ENCODE assay signal across 14 cellular contexts in the genomic region with DNA sequence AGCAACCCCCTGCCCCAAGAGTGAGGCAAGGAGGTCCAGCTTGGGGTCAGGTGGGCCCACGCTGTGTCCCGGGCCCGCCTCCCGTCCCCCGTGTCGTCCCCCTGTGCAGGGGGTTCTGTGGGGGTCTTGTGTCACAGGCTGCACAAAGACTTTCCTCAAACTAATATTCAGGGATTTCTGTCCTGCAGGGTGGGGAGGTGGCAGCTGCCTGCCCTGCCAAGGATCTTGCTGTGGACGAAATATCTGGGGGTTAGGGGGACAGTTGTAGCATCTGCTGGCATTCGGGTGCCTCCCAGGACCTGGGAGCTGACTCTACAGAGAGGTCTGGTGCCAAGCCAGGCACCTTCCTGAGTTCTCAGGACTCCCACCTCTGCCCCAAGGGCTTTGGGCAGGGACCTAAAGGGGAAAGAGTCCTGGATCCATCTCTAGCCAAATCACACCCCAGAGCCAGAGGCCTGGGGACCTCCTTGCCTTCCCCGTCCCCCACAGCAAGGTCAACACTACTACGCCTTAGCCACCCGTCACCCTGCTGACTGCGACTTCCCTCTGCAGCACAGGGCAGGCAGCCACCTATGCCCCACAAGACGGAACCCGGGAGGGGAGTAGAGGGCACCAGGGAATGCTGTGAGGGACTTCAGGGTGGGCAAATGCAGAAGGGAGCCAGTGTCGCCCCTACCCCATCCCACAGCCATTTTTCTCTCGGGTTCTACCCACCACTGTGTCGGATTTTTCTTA. TPM values are rescaled to one million over a fixed set of nuclear protein-coding genes. Genes with fewer than 3 reads are reported as not detected.
DNase-seq lines count a peak whose midpoint lies in the region; ATAC-seq and TF ChIP-seq lines count a peak whose summit lies in the region.
"Had no signal": no experiment of that assay in that cellular context is flagged by ENCODE, and none has a peak within 500 bp of the region (broad histone marks: within the 10 kb centered on the region; RNA-seq: fewer than 3 reads in every experiment).

No MANE protein-coding gene starts in this region.

- TF ChIP-seq CTCF in MM.1S (IDR thresholded peaks at IDR 0.05; ENCODE audit: low read length): no peak
- peak; percentile 25 for TF ChIP-seq CTCF in progenitor cell of endocrine pancreas (IDR thresholded peaks at IDR 0.05; ENCODE audit: unreplicated experiment)

- no peak overlapping the region for H3K27ac ChIP-seq in MM.1S (ENCODE audit: low read length)
- H3K27ac ChIP-seq: upper lobe of left lung had no signal

- H3K4me3 Mint-ChIP-seq in activated T-cell treated with anti-CD3 and anti-CD28 coated beads, Interleukin-2, amount 50 U/mL, for 24 hours: peak overlapping the region; percentile 64
- peak overlapping the region; percentile 80 to 86 for H3K4me3 Mint-ChIP-seq in effector memory CD8-positive, alpha-beta T cell
- H3K4me3 Mint-ChIP-seq in progenitor cell of endocrine pancreas (ENCODE audit: low read depth): no peak overlapping the region
- no peak overlapping the region for H3K4me3 Mint-ChIP-seq in T-helper 2 cell treated with Interferon-gamma antibody and Interleukin-4, amounts not matched to agents 5 μg/mL and 100 μg/mL, for 36 hours

- no peak overlapping the region for H3K27ac Mint-ChIP-seq in activated T-cell treated with anti-CD3 and anti-CD28 coated beads, Interleukin-2, amount 50 U/mL, for 24 hours
- H3K27ac Mint-ChIP-seq in effector memory CD8-positive, alpha-beta T cell: no peak overlapping the region
- H3K27ac Mint-ChIP-seq in progenitor cell of endocrine pancreas: no peak overlapping the region
- H3K27ac Mint-ChIP-seq in T-helper 2 cell treated with Interferon-gamma antibody and Interleukin-4, amounts not matched to agents 5 μg/mL and 100 μg/mL, for 36 hours: no peak overlapping the region
- H3K27ac Mint-ChIP-seq: activated CD8-positive, alpha-beta memory T cell treated with anti-CD3 and anti-CD28 coated beads, Interleukin-2, amount 10 ng/mL, durations not matched to agents 7 days and 5 days had no signal

- H3K27me3 Mint-ChIP-seq in activated T-cell treated with anti-CD3 and anti-CD28 coated beads, Interleukin-2, amount 50 U/mL, for 24 hours: peaks cover 16% of the 10 kb centered on the region
- H3K27me3 Mint-ChIP-seq in effector memory CD8-positive, alpha-beta T cell: peaks cover 34 to 72% of the 10 kb centered on the region in 2 donors
- peaks cover 32% of the 10 kb centered on the region for H3K27me3 Mint-ChIP-seq in progenitor cell of endocrine pancreas
- peaks cover 32% of the 10 kb centered on the region for H3K27me3 Mint-ChIP-seq in T-helper 2 cell treated with Interferon-gamma antibody and Interleukin-4, amounts not matched to agents 5 μg/mL and 100 μg/mL, for 36 hours (ENCODE audit: low read depth)

- peak overlapping the region; percentile 89; the same call in 1 of the 2 replicates for H2AFZ ChIP-seq in MM.1S (ENCODE audit: low read length)

- no peak overlapping the region; the same call in 1 of the 2 replicates for H3K9ac ChIP-seq in MM.1S (ENCODE audit: low read length)

- no peak overlapping the region for H3K4me3 ChIP-seq in MM.1S (ENCODE audit: low read length)
- H3K4me3 ChIP-seq: mucosa of descending colon had no signal

- H3K9me2 ChIP-seq in MM.1S (replicated peaks; ENCODE audit: insufficient read depth, low read length): no peaks in the 10 kb centered on the region

- H3K4me1 Mint-ChIP-seq in activated T-cell treated with anti-CD3 and anti-CD28 coated beads, Interleukin-2, amount 50 U/mL, for 24 hours (ENCODE audit: low read depth): peaks cover 12% of the 10 kb centered on the region
- peaks cover 3 to 11% of the 10 kb centered on the region in 2 donors for H3K4me1 Mint-ChIP-seq in effector memory CD8-positive, alpha-beta T cell (ENCODE audit: low read depth in 2 of 2)
- peaks cover 2% of the 10 kb centered on the region for H3K4me1 Mint-ChIP-seq in progenitor cell of endocrine pancreas (ENCODE audit: low read depth)
- no peaks in the 10 kb centered on the region for H3K4me1 Mint-ChIP-seq in T-helper 2 cell treated with Interferon-gamma antibody and Interleukin-4, amounts not matched to agents 5 μg/mL and 100 μg/mL, for 36 hours (ENCODE audit: low read depth)

- H3K4me2 ChIP-seq in MM.1S (ENCODE audit: low read depth, low read length): peak overlapping the region; percentile 89; the same call in 1 of the 2 replicates

- H3F3A ChIP-seq in MM.1S (ENCODE audit: insufficient read depth, low read length): no peaks in the 10 kb centered on the region

- no peaks in the 10 kb centered on the region for H3K79me2 ChIP-seq in MM.1S (ENCODE audit: low read length)

- no peaks in the 10 kb centered on the region for H3K9me3 ChIP-seq in MM.1S (replicated peaks; ENCODE audit: insufficient read depth, low read length)
- H3K9me3 ChIP-seq: mucosa of descending colon, upper lobe of left lung had no signal

- H3K4me1 ChIP-seq in MM.1S (ENCODE audit: low read length): peaks cover 8% of the 10 kb centered on the region

- peaks cover 32% of the 10 kb centered on the region for H3K27me3 ChIP-seq in MM.1S (replicated peaks; ENCODE audit: insufficient read depth, low read length)

- no peak for ATAC-seq in effector memory CD8-positive, alpha-beta T cell (replicated peaks)
- no peak for ATAC-seq in HG03159 (IDR thresholded peaks at IDR 0.05; ENCODE audit: unreplicated experiment)

- DNase-seq in activated T-cell treated with anti-CD3 and anti-CD28 coated beads, Interleukin-2, amount 50 U/mL, for 24 hours: no peak
- no peak for DNase-seq in activated T-cell treated with anti-CD3 and anti-CD28 coated beads, Interleukin-2, amount 50 U/mL, for 1 hour
- DNase-seq in MM.1S (no peak), progenitor cell of endocrine pancreas (ENCODE audit: low spot score, unreplicated experiment) (no peak), OCI-M1 (lab: John Stamatoyannopoulos, UW) (no peak)
- DNase-seq in effector memory CD8-positive, alpha-beta T cell: no peak
- no peak for DNase-seq in T-helper 2 cell treated with Interferon-gamma antibody and Interleukin-4, amounts not matched to agents 5 μg/mL and 100 μg/mL, for 36 hours (ENCODE audit: low spot score)

- H3K36me3 ChIP-seq in MM.1S (replicated peaks; ENCODE audit: insufficient read depth, low read length): no peaks in the 10 kb centered on the region
- H3K36me3 ChIP-seq: upper lobe of left lung had no signal

- H3K36me3 Mint-ChIP-seq in activated T-cell treated with anti-CD3 and anti-CD28 coated beads, Interleukin-2, amount 50 U/mL, for 24 hours (ENCODE audit: low read depth): no peaks in the 10 kb centered on the region
- no peaks in the 10 kb centered on the region for H3K36me3 Mint-ChIP-seq in effector memory CD8-positive, alpha-beta T cell (ENCODE audit: insufficient read depth)
- H3K36me3 Mint-ChIP-seq in progenitor cell of endocrine pancreas (ENCODE audit: insufficient read depth): no peaks in the 10 kb centered on the region
- no peaks in the 10 kb centered on the region for H3K36me3 Mint-ChIP-seq in T-helper 2 cell treated with Interferon-gamma antibody and Interleukin-4, amounts not matched to agents 5 μg/mL and 100 μg/mL, for 36 hours (ENCODE audit: low read depth)
- H3K36me3 Mint-ChIP-seq: activated CD8-positive, alpha-beta memory T cell treated with anti-CD3 and anti-CD28 coated beads, Interleukin-2, amount 10 ng/mL, durations not matched to agents 7 days and 5 days had no signal

- H4K20me1 ChIP-seq in MM.1S (ENCODE audit: insufficient read depth, low read length): no peaks in the 10 kb centered on the region

- H3K9me3 Mint-ChIP-seq in activated T-cell treated with anti-CD3 and anti-CD28 coated beads, Interleukin-2, amount 50 U/mL, for 24 hours: no peaks in the 10 kb centered on the region
- H3K9me3 Mint-ChIP-seq in effector memory CD8-positive, alpha-beta T cell: no peaks in the 10 kb centered on the region
- no peaks in the 10 kb centered on the region for H3K9me3 Mint-ChIP-seq in progenitor cell of endocrine pancreas (ENCODE audit: low read depth)
- no peaks in the 10 kb centered on the region for H3K9me3 Mint-ChIP-seq in T-helper 2 cell treated with Interferon-gamma antibody and Interleukin-4, amounts not matched to agents 5 μg/mL and 100 μg/mL, for 36 hours

RNA-seq across cellular contexts. Expression of gene TMEM132E, which starts 59.3 kb away (rescaled TPM):
- 0.05 and 0.13 TPM in 2 replicates for total RNA-seq in progenitor cell of endocrine pancreas
- total RNA-seq: A172; activated CD8-positive, alpha-beta memory T cell treated with anti-CD3 and anti-CD28 coated beads, Interleukin-2, amount 10 ng/mL, durations not matched to agents 7 days and 5 days; epithelial cell of proximal tubule; SK-MEL-5 had no signal

Comparison
In these comparisons a context has a peak if more than half of its experiments do, and no peak if none do; other contexts are left out.
1. H3K4me3 Mint-ChIP-seq: peak in activated T-cell treated with anti-CD3 and anti-CD28 coated beads, Interleukin-2, amount 50 U/mL, for 24 hours (single experiment) and effector memory CD8-positive, alpha-beta T cell (2 of 2); none in progenitor cell of endocrine pancreas (single experiment) and T-helper 2 cell treated with Interferon-gamma antibody and Interleukin-4, amounts not matched to agents 5 μg/mL and 100 μg/mL, for 36 hours (single experiment).